21 cellular contexts compared by ENCODE assay signal in the genomic region with DNA sequence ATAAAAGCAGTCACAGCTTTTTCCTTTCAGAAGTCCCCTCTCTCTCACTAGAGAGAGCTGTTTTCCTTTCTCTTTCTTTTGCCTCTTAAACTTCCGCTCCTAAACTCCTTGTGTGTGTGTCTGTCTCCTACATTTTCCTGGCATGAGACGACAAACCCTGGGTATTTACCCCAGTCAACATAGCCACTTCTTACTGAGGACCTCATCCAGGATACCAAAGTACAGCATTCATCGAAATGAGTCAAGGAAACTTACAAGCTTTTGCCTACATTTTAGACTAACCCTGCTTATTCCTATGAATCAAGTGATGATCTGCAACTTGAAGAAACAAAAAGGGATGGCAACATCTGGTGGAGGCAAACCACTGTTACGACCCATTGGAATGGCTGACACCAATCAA. TPM values are rescaled to one million over a fixed set of nuclear protein-coding genes. Genes with fewer than 3 reads are reported as not detected.
"Had no signal": no experiment of that assay in that cellular context is flagged by ENCODE, and none has a peak within 500 bp of the region (broad histone marks: within the 10 kb centered on the region; RNA-seq: fewer than 3 reads in every experiment).

No MANE protein-coding gene starts in this region.

- H3K4me3 Mint-ChIP-seq: activated CD4-positive, alpha-beta T cell treated with anti-CD3 and anti-CD28 coated beads, Interleukin-2, amount 10 ng/mL, durations not matched to agents 24 days and 14 days; activated CD8-positive, alpha-beta T cell treated with anti-CD3 and anti-CD28 coated beads for 36 hours; activated naive CD4-positive, alpha-beta T cell treated with anti-CD3 and anti-CD28 coated beads, Interleukin-2, amount 10 ng/mL, durations not matched to agents 7 days and 5 days; memory B cell; stimulated activated naive B cell treated with anti-CD40 and anti-IgM and Interleukin-4, amounts not matched to agents 10 μg/mL and 1 μg/mL and 100 μg/mL, for 72 hours had no signal

- H3K27me3 Mint-ChIP-seq: activated CD8-positive, alpha-beta T cell treated with anti-CD3 and anti-CD28 coated beads for 36 hours; memory B cell; stimulated activated naive B cell treated with anti-CD40 and anti-IgM and Interleukin-4, amounts not matched to agents 10 μg/mL and 1 μg/mL and 100 μg/mL, for 72 hours had no signal

- ATAC-seq: activated CD8-positive, alpha-beta T cell treated with anti-CD3 and anti-CD28 coated beads for 36 hours; heart right ventricle; left ventricle myocardium superior; stimulated activated naive B cell treated with anti-CD40 and anti-IgM and Interleukin-4, amounts not matched to agents 10 μg/mL and 1 μg/mL and 100 μg/mL, for 72 hours had no signal

- H3K27me3 ChIP-seq: adrenal gland, heart right ventricle, neutrophil, spleen, upper lobe of left lung had no signal

- H3K27ac ChIP-seq: adrenal gland, heart right ventricle, neutrophil, thoracic aorta, upper lobe of left lung had no signal

- H3K36me3 ChIP-seq: adrenal gland, heart right ventricle, neutrophil, spleen, thoracic aorta, upper lobe of left lung had no signal

- H3K9me3 Mint-ChIP-seq: memory B cell; stimulated activated naive B cell treated with anti-CD40 and anti-IgM and Interleukin-4, amounts not matched to agents 10 μg/mL and 1 μg/mL and 100 μg/mL, for 72 hours had no signal

- H3K27ac Mint-ChIP-seq: activated CD4-positive, alpha-beta T cell treated with anti-CD3 and anti-CD28 coated beads, Interleukin-2, amount 10 ng/mL, durations not matched to agents 24 days and 14 days; activated CD8-positive, alpha-beta T cell treated with anti-CD3 and anti-CD28 coated beads for 36 hours; activated naive CD4-positive, alpha-beta T cell treated with anti-CD3 and anti-CD28 coated beads, Interleukin-2, amount 10 ng/mL, durations not matched to agents 7 days and 5 days; activated T-helper 2 cell treated with anti-CD3 and anti-CD28 coated beads, Interferon-gamma antibody, Interleukin-2, Interleukin-4, amounts not matched to agents 10 μg/mL and 5 μg/mL and 100 μg/mL, durations not matched to agents 14 hours and 24 hours and 36 hours; memory B cell; stimulated activated naive B cell treated with anti-CD40 and anti-IgM and Interleukin-4, amounts not matched to agents 10 μg/mL and 1 μg/mL and 100 μg/mL, for 72 hours had no signal

- DNase-seq: activated CD4-positive, alpha-beta T cell treated with anti-CD3 and anti-CD28 coated beads, Interleukin-2, amount 10 ng/mL, durations not matched to agents 24 days and 14 days; activated CD8-positive, alpha-beta T cell treated with anti-CD3 and anti-CD28 coated beads for 36 hours; activated naive CD4-positive, alpha-beta T cell treated with anti-CD3 and anti-CD28 coated beads, Interleukin-2, amount 10 ng/mL, durations not matched to agents 7 days and 5 days; activated T-cell treated with anti-CD3 and anti-CD28 coated beads, Interleukin-2, amount 50 U/mL, for 1 hour; adrenal gland; cerebellar nuclear complex; cortex of kidney; erythroblast; heart right ventricle; left ventricle myocardium superior; spleen; stimulated activated CD4-positive, alpha-beta T cell treated with anti-CD3 and anti-CD28 coated beads, Interleukin-4, amount 100 ng/mL, for 4 hours; stimulated activated naive B cell treated with anti-CD40 and anti-IgM and Interleukin-4, amounts not matched to agents 10 μg/mL and 1 μg/mL and 100 μg/mL, for 72 hours; T1000; upper lobe of left lung had no signal

- H3K4me1 ChIP-seq: adrenal gland, heart right ventricle, upper lobe of left lung had no signal

- H3K4me3 ChIP-seq: adrenal gland, heart right ventricle, spleen, thoracic aorta, upper lobe of left lung had no signal

- H3K9me3 ChIP-seq: adrenal gland, neutrophil, thoracic aorta, upper lobe of left lung had no signal

- H3K36me3 Mint-ChIP-seq: stimulated activated naive B cell treated with anti-CD40 and anti-IgM and Interleukin-4, amounts not matched to agents 10 μg/mL and 1 μg/mL and 100 μg/mL, for 72 hours had no signal

RNA-seq across cellular contexts. Expression of gene PATL2, which starts 16.7 kb away (rescaled TPM):
- total RNA-seq: bronchial epithelial cell, frontal cortex had no signal
